8 cellular contexts compared by ENCODE assay signal in the genomic region with DNA sequence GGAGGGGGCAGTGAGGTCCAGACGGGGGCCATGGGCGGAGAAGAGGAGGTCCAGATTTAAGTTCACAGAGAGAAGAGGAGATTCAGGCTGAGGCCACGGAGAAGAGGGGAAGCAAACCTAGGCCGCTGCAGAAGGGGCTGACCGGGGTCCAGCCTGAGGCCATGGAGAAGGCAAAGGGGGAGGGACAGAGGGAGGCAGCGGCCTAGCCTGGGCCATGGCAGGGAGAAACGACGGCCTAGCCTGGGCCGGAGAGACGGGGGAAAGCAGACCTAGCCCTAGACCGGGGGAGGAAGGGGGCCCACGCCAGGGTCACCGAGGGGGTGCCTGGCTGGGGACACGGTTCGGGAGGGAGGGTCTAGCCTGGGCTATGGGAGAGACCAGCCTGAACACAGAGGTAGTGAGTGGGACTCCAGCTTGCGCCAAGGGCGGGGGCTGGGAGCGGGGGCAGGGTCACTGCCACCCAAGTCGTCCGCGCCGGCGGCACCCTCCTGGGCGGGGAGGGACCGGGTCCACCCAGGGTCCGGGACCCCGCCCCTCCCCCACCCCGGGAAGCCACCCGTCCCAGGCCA. TPM values are rescaled to one million over a fixed set of nuclear protein-coding genes. Genes with fewer than 3 reads are reported as not detected.
DNase-seq lines count a peak whose midpoint lies in the region; ATAC-seq and TF ChIP-seq lines count a peak whose summit lies in the region.

No MANE protein-coding gene starts in this region.

- peak overlapping the region; percentile 92 to 94 for H3K27ac ChIP-seq in ovary

- no peak for TF ChIP-seq EP300 in ovary (IDR thresholded peaks at IDR 0.05)

- CTCF ChIA-PET in activated B cell treated with CpG ODN at 0.5 μM for 24 hours (lab: Charles Lee): interaction anchor here (1.2 to 1.4 kb wide), 2 partner anchors 17 to 92 kb away, joined by 4 read pairs; no protein-coding TSS in a partner anchor

- ATAC-seq in GM18873 (IDR thresholded peaks at IDR 0.05; ENCODE audit: low FRiP score, unreplicated experiment) (peak; percentile 7), HG03280 (IDR thresholded peaks at IDR 0.05; ENCODE audit: unreplicated experiment) (peak; percentile 18), activated B cell treated with CpG ODN at 0.5 μM for 24 hours (ENCODE audit: low read depth) (peak; percentile 5)

- peak; percentile 58 for DNase-seq in AG20443 (ENCODE audit: low spot score)
- DNase-seq in activated B cell treated with CpG ODN at 0.5 μM for 24 hours: no peak
- DNase-seq in fibroblast of villous mesenchyme (ENCODE audit: low read depth): no peak
- DNase-seq in ovary: no peak
- DNase-seq in KG1 (lab: John Stamatoyannopoulos, UW): no peak
- DNase-seq in occipital lobe (lab: John Stamatoyannopoulos, UW): no peak

- H3K27me3 ChIP-seq in ovary: no peaks in the 10 kb centered on the region

- H3K27ac Mint-ChIP-seq in activated B cell treated with CpG ODN at 0.5 μM for 24 hours: peak overlapping the region; percentile 87

- H3K27me3 Mint-ChIP-seq in activated B cell treated with CpG ODN at 0.5 μM for 24 hours: no peaks in the 10 kb centered on the region

- TF ChIP-seq CTCF in activated B cell treated with CpG ODN at 0.5 μM for 24 hours (IDR thresholded peaks at IDR 0.05) (no peak), fibroblast of villous mesenchyme (IDR thresholded peaks at IDR 0.05; ENCODE audit: insufficient read depth, low read depth, low read length) (no peak), ovary (IDR thresholded peaks at IDR 0.05) (no peak)

- peaks cover 32% of the 10 kb centered on the region for H3K4me1 ChIP-seq in ovary (ENCODE audit: insufficient read depth)

- no peaks in the 10 kb centered on the region for H3K9me3 ChIP-seq in ovary

- H3K36me3 ChIP-seq in ovary: no peaks in the 10 kb centered on the region

- peak overlapping the region; percentile 90 for H3K4me3 Mint-ChIP-seq in activated B cell treated with CpG ODN at 0.5 μM for 24 hours

- intact Hi-C loops in activated B cell treated with CpG ODN at 0.5 μM for 24 hours (cut with micrococcal nuclease) (loop anchor here (1.0 to 5.0 kb wide), 5 partner anchors 16 to 273 kb away; a partner anchor contains a TSS), ovary (cut with DNase I) (loop anchor here (5.0 to 10.0 kb wide), 6 partner anchors 48 to 162 kb away; a partner anchor contains a TSS)

- POLR2A ChIA-PET in activated B cell treated with CpG ODN at 0.5 μM for 24 hours (lab: Charles Lee): interaction anchor here (0.5 to 5.1 kb wide), 17 partner anchors 8 to 234 kb away, joined by 3 to 45 read pairs (median 5); a partner anchor contains a TSS

- no peaks in the 10 kb centered on the region for H3K9me3 Mint-ChIP-seq in activated B cell treated with CpG ODN at 0.5 μM for 24 hours

- peak; percentile 18 for TF ChIP-seq POLR2A in ovary (IDR thresholded peaks at IDR 0.05)

- peaks cover 61% of the 10 kb centered on the region for H3K4me1 Mint-ChIP-seq in activated B cell treated with CpG ODN at 0.5 μM for 24 hours

- peaks cover 25% of the 10 kb centered on the region for H3K36me3 Mint-ChIP-seq in activated B cell treated with CpG ODN at 0.5 μM for 24 hours (ENCODE audit: low read depth)

- H3K4me3 ChIP-seq in fibroblast of villous mesenchyme (ENCODE audit: low read depth, low read length) (peak overlapping the region; percentile 95), ovary (peak overlapping the region; percentile 98)

- WGBS in ovary, 3 donors: 1 to 2% (median 2%) methylated on average over 17 to 29 of the region's 29 CpGs

RNA-seq across cellular contexts. Expression of a gene that starts 0.5 kb away (rescaled TPM):
- total RNA-seq in activated B cell treated with CpG ODN at 0.5 μM for 24 hours (334 and 349 TPM in 2 replicates), fibroblast of villous mesenchyme (173 and 183 TPM in 2 replicates), ovary (100 to 1,000 TPM in 5 of 7 donors, 10 to 100 TPM in 2; 85.0 to 347 (median 258) TPM), occipital lobe (38.4 TPM)
- polyA plus RNA-seq in ovary: 100 to 1,000 TPM; 253 to 391 TPM
